Comparison of ENCODE assay signal across 8 cellular contexts in genomic region chr5:170273968-170274710, GRCh38. TPM values are rescaled to one million over a fixed set of nuclear protein-coding genes. Genes with fewer than 3 reads are reported as not detected.
A peak's percentile ranks its signal among the peaks of the same experiment; 100 is the strongest.
DNase-seq lines count a peak whose midpoint lies in the region; ATAC-seq and TF ChIP-seq lines count a peak whose summit lies in the region.

No MANE protein-coding gene starts in this region.

- peak overlapping the region; percentile 98 for H3K27ac Mint-ChIP-seq in activated CD4-positive, alpha-beta T cell treated with anti-CD3 and anti-CD28 coated beads, Interleukin-2, amount 10 ng/mL, durations not matched to agents 24 days and 14 days
- H3K27ac Mint-ChIP-seq in stimulated activated naive CD8-positive, alpha-beta T cell treated with anti-CD3 and anti-CD28 coated beads, Interleukin-15, amount 100 ng/mL, for 72 hours = peak overlapping the region; percentile 95

- DNase-seq in DMS79 treated with DMSO at 0.1 percent for 48 hours (lab: John Stamatoyannopoulos, UW) = peak; percentile 64
- peak; percentile 49 for DNase-seq in NCI-H1048 (lab: John Stamatoyannopoulos, UW)
- peak; percentile 86 for DNase-seq in activated CD4-positive, alpha-beta T cell treated with anti-CD3 and anti-CD28 coated beads, Interleukin-2, amount 10 ng/mL, durations not matched to agents 24 days and 14 days
- DNase-seq in fibroblast of villous mesenchyme (ENCODE audit: low read depth) = peak; percentile 24
- DNase-seq in stimulated activated naive CD8-positive, alpha-beta T cell treated with anti-CD3 and anti-CD28 coated beads, Interleukin-15, amount 100 ng/mL, for 72 hours = peak in 1 of 2 donors; percentile 61
- no peak for DNase-seq in ureter (ENCODE audit: low spot score)
- DNase-seq in cerebellar cortex (ENCODE audit: low spot score) = no peak

- no peak for ATAC-seq in stimulated activated naive CD8-positive, alpha-beta T cell treated with anti-CD3 and anti-CD28 coated beads, Interleukin-15, amount 100 ng/mL, for 72 hours
- ATAC-seq in HG02623 (IDR thresholded peaks at IDR 0.05; ENCODE audit: unreplicated experiment) = no peak

- TF ChIP-seq CTCF in fibroblast of villous mesenchyme (IDR thresholded peaks at IDR 0.05; ENCODE audit: insufficient read depth, low read depth, low read length) = peak; percentile 36

- H3K36me3 Mint-ChIP-seq in activated CD4-positive, alpha-beta T cell treated with anti-CD3 and anti-CD28 coated beads, Interleukin-2, amount 10 ng/mL, durations not matched to agents 24 days and 14 days (ENCODE audit: low read depth) = peaks cover 80% of the 10 kb centered on the region

- peak overlapping the region; percentile 82 for H3K4me3 Mint-ChIP-seq in activated CD4-positive, alpha-beta T cell treated with anti-CD3 and anti-CD28 coated beads, Interleukin-2, amount 10 ng/mL, durations not matched to agents 24 days and 14 days
- H3K4me3 Mint-ChIP-seq in stimulated activated naive CD8-positive, alpha-beta T cell treated with anti-CD3 and anti-CD28 coated beads, Interleukin-15, amount 100 ng/mL, for 72 hours = peak overlapping the region; percentile 74 to 79

- H3K9me3 Mint-ChIP-seq in activated CD4-positive, alpha-beta T cell treated with anti-CD3 and anti-CD28 coated beads, Interleukin-2, amount 10 ng/mL, durations not matched to agents 24 days and 14 days = no peaks in the 10 kb centered on the region
- H3K9me3 Mint-ChIP-seq in stimulated activated naive CD8-positive, alpha-beta T cell treated with anti-CD3 and anti-CD28 coated beads, Interleukin-15, amount 100 ng/mL, for 72 hours = no peaks in the 10 kb centered on the region

- no peak overlapping the region for H3K4me3 ChIP-seq in fibroblast of villous mesenchyme (ENCODE audit: low read depth, low read length)

- H3K4me1 Mint-ChIP-seq in activated CD4-positive, alpha-beta T cell treated with anti-CD3 and anti-CD28 coated beads, Interleukin-2, amount 10 ng/mL, durations not matched to agents 24 days and 14 days = peaks cover 85% of the 10 kb centered on the region
- H3K4me1 Mint-ChIP-seq in stimulated activated naive CD8-positive, alpha-beta T cell treated with anti-CD3 and anti-CD28 coated beads, Interleukin-15, amount 100 ng/mL, for 72 hours = peaks cover 99% of the 10 kb centered on the region

- no peaks in the 10 kb centered on the region for H3K27me3 Mint-ChIP-seq in activated CD4-positive, alpha-beta T cell treated with anti-CD3 and anti-CD28 coated beads, Interleukin-2, amount 10 ng/mL, durations not matched to agents 24 days and 14 days
- H3K27me3 Mint-ChIP-seq in stimulated activated naive CD8-positive, alpha-beta T cell treated with anti-CD3 and anti-CD28 coated beads, Interleukin-15, amount 100 ng/mL, for 72 hours = no peaks in the 10 kb centered on the region

- intact Hi-C loops in activated CD4-positive, alpha-beta T cell treated with anti-CD3 and anti-CD28 coated beads, Interleukin-2, amount 10 ng/mL, durations not matched to agents 24 days and 14 days (cut with micrococcal nuclease) = loop anchor here (1.0 to 10.0 kb wide), 4 partner anchors 8 to 619 kb away; no protein-coding TSS in a partner anchor

RNA-seq across cellular contexts. Expression of gene LCP2, which starts 23.4 kb away (rescaled TPM):
- 278 and 283 TPM in 2 replicates for total RNA-seq in activated CD4-positive, alpha-beta T cell treated with anti-CD3 and anti-CD28 coated beads, Interleukin-2, amount 10 ng/mL, durations not matched to agents 24 days and 14 days
- total RNA-seq in fibroblast of villous mesenchyme = not detected in 2 replicates
- total RNA-seq in ureter = 21.7 TPM

RNA-seq across cellular contexts. Expression of gene C5orf58, which starts 41.4 kb away (rescaled TPM):
- not detected in 2 replicates for total RNA-seq in activated CD4-positive, alpha-beta T cell treated with anti-CD3 and anti-CD28 coated beads, Interleukin-2, amount 10 ng/mL, durations not matched to agents 24 days and 14 days
- total RNA-seq in fibroblast of villous mesenchyme = not detected in 2 replicates
- not detected for total RNA-seq in ureter

Comparison
In these comparisons a context has a peak if more than half of its experiments do, and no peak if none do; other contexts are left out.
1. DNase-seq: peak in DMS79 treated with DMSO at 0.1 percent for 48 hours (single experiment), NCI-H1048 (single experiment), activated CD4-positive, alpha-beta T cell treated with anti-CD3 and anti-CD28 coated beads, Interleukin-2, amount 10 ng/mL, durations not matched to agents 24 days and 14 days (single experiment) and fibroblast of villous mesenchyme (single experiment); none in ureter (single experiment) and cerebellar cortex (single experiment).
2. RNA of gene LCP2, which starts 23.4 kb away (total RNA-seq): 278 to 283 TPM in activated CD4-positive, alpha-beta T cell treated with anti-CD3 and anti-CD28 coated beads, Interleukin-2, amount 10 ng/mL, durations not matched to agents 24 days and 14 days and 21.7 TPM in ureter (single experiment); not detected in fibroblast of villous mesenchyme; every median in the first group is over 10 times any median in the second.